In genomic region chr4:16109256-16109655, GRCh38 we compare ENCODE assay signal across 24 cellular contexts. TPM values are rescaled to one million over a fixed set of nuclear protein-coding genes. Genes with fewer than 3 reads are reported as not detected.
DNase-seq lines count a peak whose midpoint lies in the region; ATAC-seq and TF ChIP-seq lines count a peak whose summit lies in the region.
"Had no signal": no experiment of that assay in that cellular context is flagged by ENCODE, and none has a peak within 500 bp of the region (broad histone marks: within the 10 kb centered on the region; RNA-seq: fewer than 3 reads in every experiment).

No MANE protein-coding gene starts in this region.

- H3K27me3 ChIP-seq in esophagus muscularis mucosa (no peaks in the 10 kb centered on the region), lung (ENCODE audit: control insufficient read depth, insufficient read depth) (no peaks in the 10 kb centered on the region), osteoblast (ENCODE audit: insufficient read depth, low read length) (peaks cover 16% of the 10 kb centered on the region)
- H3K27me3 ChIP-seq: BE2C, BLaER1 had no signal

- no peak overlapping the region for H3K4me3 Mint-ChIP-seq in effector memory CD8-positive, alpha-beta T cell
- H3K4me3 Mint-ChIP-seq: CD14-positive monocyte; CD4-positive, alpha-beta memory T cell; CD4-positive, CD25-positive, alpha-beta regulatory T cell; CD8-positive, alpha-beta memory T cell had no signal

- no peak for TF ChIP-seq POLR2A in esophagus muscularis mucosa (IDR thresholded peaks at IDR 0.05; ENCODE audit: low read depth)

- DNase-seq in esophagus muscularis mucosa (ENCODE audit: extremely low spot score), result peak; percentile 70
- DNase-seq in lung (ENCODE audit: low spot score), result peak; percentile 14
- DNase-seq in osteoblast (ENCODE audit: insufficient read length, low spot score, missing footprints), result peak; percentile 65
- DNase-seq in effector memory CD8-positive, alpha-beta T cell, result no peak
- no peak for DNase-seq in hypothalamus (lab: John Stamatoyannopoulos, UW)
- DNase-seq: 8988T; ACHN; BE2C; C1 segment of cervical spinal cord; CD4-positive, alpha-beta memory T cell; CD4-positive, CD25-positive, alpha-beta regulatory T cell; CD8-positive, alpha-beta memory T cell; COR-L47; DMS 273 treated with DMSO at 0.1 percent for 48 hours; DMS153; DMS53; DMS79; DND-41; EL; GDM1 had no signal

- H3K4me1 Mint-ChIP-seq in effector memory CD8-positive, alpha-beta T cell (ENCODE audit: low read depth in 2 of 2), result no peaks in the 10 kb centered on the region
- H3K4me1 Mint-ChIP-seq: CD14-positive monocyte; CD4-positive, CD25-positive, alpha-beta regulatory T cell; CD8-positive, alpha-beta memory T cell had no signal

- WGBS in esophagus muscularis mucosa, result 96% methylated on average over 6 of the region's 6 CpGs
- WGBS in lung, 2 donors, result 94 to 98% methylated on average over 6 of the region's 6 CpGs

- no peaks in the 10 kb centered on the region for H3K9me3 ChIP-seq in esophagus muscularis mucosa
- H3K9me3 ChIP-seq in lung (ENCODE audit: control insufficient read depth in 2 of 2, insufficient read depth in 1 of 2, low read length in 1 of 2), result peaks cover 0 to 2% of the 10 kb centered on the region in 2 donors
- no peaks in the 10 kb centered on the region for H3K9me3 ChIP-seq in osteoblast (ENCODE audit: low read depth, low read length)
- H3K9me3 ChIP-seq: BE2C, BLaER1 had no signal

- intact Hi-C loops in esophagus muscularis mucosa (cut with DNase I), result no loop called here

- H3K27ac ChIP-seq in esophagus muscularis mucosa (replicated peaks in 1 of 4) (no peak overlapping the region), lung (ENCODE audit: low read depth in 1 of 2, low read length in 1 of 2) (no peak overlapping the region), osteoblast (ENCODE audit: low read depth, low read length) (no peak overlapping the region)
- H3K27ac ChIP-seq: BLaER1 had no signal

- no peak for TF ChIP-seq EP300 in esophagus muscularis mucosa (IDR thresholded peaks at IDR 0.05)

- no peak for ATAC-seq in lung (ENCODE audit: insufficient read depth, low FRiP score)
- ATAC-seq in effector memory CD8-positive, alpha-beta T cell (replicated peaks), result no peak
- ATAC-seq: GM12878 had no signal

- H3K27ac Mint-ChIP-seq in effector memory CD8-positive, alpha-beta T cell, result no peak overlapping the region
- H3K27ac Mint-ChIP-seq: CD4-positive, alpha-beta memory T cell; CD4-positive, CD25-positive, alpha-beta regulatory T cell; CD8-positive, alpha-beta memory T cell had no signal

- no peaks in the 10 kb centered on the region for H3K36me3 Mint-ChIP-seq in effector memory CD8-positive, alpha-beta T cell (ENCODE audit: insufficient read depth)
- H3K36me3 Mint-ChIP-seq: CD14-positive monocyte; CD4-positive, alpha-beta memory T cell; CD4-positive, CD25-positive, alpha-beta regulatory T cell; CD8-positive, alpha-beta memory T cell had no signal

- H3K4me1 ChIP-seq in esophagus muscularis mucosa (no peaks in the 10 kb centered on the region), lung (ENCODE audit: control insufficient read depth in 2 of 2, insufficient read depth in 2 of 2, low read length in 2 of 2) (peaks cover 0 to 3% of the 10 kb centered on the region in 2 donors), osteoblast (ENCODE audit: insufficient read depth, low read length) (no peaks in the 10 kb centered on the region)
- H3K4me1 ChIP-seq: BE2C, BLaER1 had no signal

- no peaks in the 10 kb centered on the region for H3K9me3 Mint-ChIP-seq in effector memory CD8-positive, alpha-beta T cell

- no peak overlapping the region for H3K4me2 ChIP-seq in osteoblast (ENCODE audit: insufficient read depth, low read length)
- H3K4me2 ChIP-seq: BLaER1 had no signal

- H3K4me3 ChIP-seq in esophagus muscularis mucosa, result no peak overlapping the region
- no peak overlapping the region for H3K4me3 ChIP-seq in lung
- H3K4me3 ChIP-seq in osteoblast (ENCODE audit: insufficient read depth, low read length), result no peak overlapping the region
- H3K4me3 ChIP-seq: BLaER1, GM12878 had no signal

- no peak overlapping the region for H2AFZ ChIP-seq in osteoblast (ENCODE audit: low read length)

- H3K36me3 ChIP-seq in esophagus muscularis mucosa (no peaks in the 10 kb centered on the region), lung (ENCODE audit: control insufficient read depth in 2 of 2, insufficient read depth in 2 of 2, low read length in 2 of 2) (no peaks in the 10 kb centered on the region), osteoblast (ENCODE audit: insufficient read depth, low read length) (no peaks in the 10 kb centered on the region)
- H3K36me3 ChIP-seq: BE2C, BLaER1 had no signal

- no peaks in the 10 kb centered on the region for H3K79me2 ChIP-seq in osteoblast (ENCODE audit: insufficient read depth, low read length)

- no peak for TF ChIP-seq CTCF in esophagus muscularis mucosa (IDR thresholded peaks at IDR 0.05)
- TF ChIP-seq CTCF in lung (IDR thresholded peaks at IDR 0.05; ENCODE audit: control extremely low read depth, extremely low read depth), result no peak
- no peak for TF ChIP-seq CTCF in osteoblast (IDR thresholded peaks at IDR 0.05; ENCODE audit: extremely low read depth, low read depth, low read length)

- H4K20me1 ChIP-seq in osteoblast (ENCODE audit: insufficient read depth, low read length), result no peaks in the 10 kb centered on the region
- H4K20me1 ChIP-seq: BLaER1 had no signal

- peaks cover 19 to 35% of the 10 kb centered on the region in 2 donors for H3K27me3 Mint-ChIP-seq in effector memory CD8-positive, alpha-beta T cell

RNA-seq across cellular contexts. Expression of gene PROM1, which starts 25.4 kb away (rescaled TPM):
- total RNA-seq in esophagus muscularis mucosa, result 1 to 10 TPM; 3.3 to 4.6 (median 4.0) TPM
- 10 to 100 TPM; 42.7 to 49.5 TPM for total RNA-seq in lung
- polyA plus RNA-seq in lung, result 10 to 100 TPM in 1 of 2 donors, 1 to 10 TPM in 1; 6.7 to 12.4 TPM
- not detected in 2 replicates for total RNA-seq in osteoblast
- total RNA-seq: CD4-positive, alpha-beta memory T cell had no signal
- polyA plus RNA-seq: AG04450; CD14-positive monocyte; CD4-positive, alpha-beta memory T cell; CD4-positive, CD25-positive, alpha-beta regulatory T cell; CD8-positive, alpha-beta memory T cell had no signal

Comparison
In these comparisons a context has a peak if more than half of its experiments do, and no peak if none do; other contexts are left out.
1. DNase-seq: peak in esophagus muscularis mucosa (single experiment), lung (single experiment) and osteoblast (single experiment); none in effector memory CD8-positive, alpha-beta T cell (0 of 3) and hypothalamus (0 of 51).
2. RNA of gene PROM1, which starts 25.4 kb away (total RNA-seq): 42.7 to 49.5 TPM in lung; 3.3 to 4.6 TPM in esophagus muscularis mucosa and not detected in osteoblast; every median in the first group is over 4 times any median in the second.